In genomic region chr6:107845777-107846176, GRCh38 we compare ENCODE assay signal across 26 cellular contexts. TPM values are rescaled to one million over a fixed set of nuclear protein-coding genes. Genes with fewer than 3 reads are reported as not detected.
DNase-seq lines count a peak whose midpoint lies in the region; TF ChIP-seq lines count a peak whose summit lies in the region.
"Had no signal": no experiment of that assay in that cellular context is flagged by ENCODE, and none has a peak within 500 bp of the region (broad histone marks: within the 10 kb centered on the region; RNA-seq: fewer than 3 reads in every experiment).

No MANE protein-coding gene starts in this region.

- no peak overlapping the region for H3K9ac ChIP-seq in endodermal cell (ENCODE audit: extremely low read depth, low read length, poor library complexity, severe bottlenecking)
- H3K9ac ChIP-seq: BLaER1 treated with 17β-estradiol and CSF1 and Interleukin-3, amounts not matched to agents 10 nM and 100 nM had no signal

- no peak overlapping the region for H3K27ac ChIP-seq in endodermal cell (ENCODE audit: low read depth, low read length)
- H3K27ac ChIP-seq: 22Rv1; A549; BLaER1 treated with 17β-estradiol and CSF1 and Interleukin-3, amounts not matched to agents 10 nM and 100 nM; C4-2B had no signal

- H3K9me3 Mint-ChIP-seq in activated CD4-positive, alpha-beta T cell treated with anti-CD3 and anti-CD28 coated beads, Interleukin-2, amount 10 ng/mL, durations not matched to agents 24 days and 14 days, result no peaks in the 10 kb centered on the region
- H3K9me3 Mint-ChIP-seq in endodermal cell (no peaks in the 10 kb centered on the region), osteocyte (ENCODE audit: unreplicated experiment) (no peaks in the 10 kb centered on the region)
- H3K9me3 Mint-ChIP-seq: CD4-positive, alpha-beta T cell; CD8-positive, alpha-beta T cell had no signal

- intact Hi-C loops in activated CD4-positive, alpha-beta T cell treated with anti-CD3 and anti-CD28 coated beads, Interleukin-2, amount 10 ng/mL, durations not matched to agents 24 days and 14 days (cut with micrococcal nuclease), result no loop called here

- H3K4me1 Mint-ChIP-seq in activated CD4-positive, alpha-beta T cell treated with anti-CD3 and anti-CD28 coated beads, Interleukin-2, amount 10 ng/mL, durations not matched to agents 24 days and 14 days, result peaks cover 23% of the 10 kb centered on the region
- H3K4me1 Mint-ChIP-seq in endodermal cell (peaks cover 3% of the 10 kb centered on the region), osteocyte (ENCODE audit: unreplicated experiment) (peaks cover 9% of the 10 kb centered on the region)

- no peaks in the 10 kb centered on the region for H3K4me1 ChIP-seq in endodermal cell (ENCODE audit: control insufficient read depth, insufficient read depth, low read length)
- H3K4me1 ChIP-seq: A549 had no signal

- H3K27me3 Mint-ChIP-seq in activated CD4-positive, alpha-beta T cell treated with anti-CD3 and anti-CD28 coated beads, Interleukin-2, amount 10 ng/mL, durations not matched to agents 24 days and 14 days, result peaks cover 6% of the 10 kb centered on the region
- peaks cover 36% of the 10 kb centered on the region for H3K27me3 Mint-ChIP-seq in endodermal cell (ENCODE audit: insufficient read depth)
- no peaks in the 10 kb centered on the region for H3K27me3 Mint-ChIP-seq in osteocyte (ENCODE audit: unreplicated experiment)
- H3K27me3 Mint-ChIP-seq: CD4-positive, alpha-beta T cell had no signal

- DNase-seq in activated CD4-positive, alpha-beta T cell treated with anti-CD3 and anti-CD28 coated beads, Interleukin-2, amount 10 ng/mL, durations not matched to agents 24 days and 14 days, result peak; percentile 51
- DNase-seq in activated CD4-positive, alpha-beta T cell treated with anti-CD3 and anti-CD28 coated beads, Interleukin-2, amount 50 U/mL, for 4 hours, result no peak
- DNase-seq in endodermal cell (peak; percentile 33), osteocyte (ENCODE audit: extremely low spot score, unreplicated experiment) (peak; percentile 42), HPDE6-E6E7 (ENCODE audit: extremely low spot score) (no peak)
- DNase-seq: AML-193; Caco-2; Calu3; CD4-positive, alpha-beta T cell; CD8-positive, alpha-beta T cell; DMS 273 treated with DMSO at 0.1 percent for 48 hours; DMS153; DMS53; DMS79; DND-41; EL; GDM1 had no signal

- TF ChIP-seq CTCF in endodermal cell (conservative IDR thresholded peaks at IDR 0.05), result no peak
- TF ChIP-seq CTCF in osteocyte (IDR thresholded peaks at IDR 0.05), result no peak

- WGBS in endodermal cell (ENCODE audit: insufficient coverage in 1 of 2, insufficient read length in 1 of 2), 2 experiments, result 92 to 93% methylated on average over 6 to 7 of the region's 7 CpGs

- peaks cover 39% of the 10 kb centered on the region for H3K27me3 ChIP-seq in endodermal cell (ENCODE audit: control insufficient read depth, insufficient read depth, low read length, poor library complexity, severe bottlenecking)

- no peak overlapping the region for H3K27ac Mint-ChIP-seq in activated CD4-positive, alpha-beta T cell treated with anti-CD3 and anti-CD28 coated beads, Interleukin-2, amount 10 ng/mL, durations not matched to agents 24 days and 14 days
- H3K27ac Mint-ChIP-seq in endodermal cell (no peak overlapping the region), osteocyte (ENCODE audit: unreplicated experiment) (no peak overlapping the region)
- H3K27ac Mint-ChIP-seq: B cell; CD4-positive, alpha-beta T cell; CD8-positive, alpha-beta T cell had no signal

- no peaks in the 10 kb centered on the region for H3K9me3 ChIP-seq in endodermal cell (ENCODE audit: control insufficient read depth, low read length)
- H3K9me3 ChIP-seq: A549; BLaER1 treated with 17β-estradiol and CSF1 and Interleukin-3, amounts not matched to agents 10 nM and 100 nM; Caco-2 had no signal

- H3K4me3 ChIP-seq in endodermal cell (ENCODE audit: low read length), result no peak overlapping the region
- H3K4me3 ChIP-seq: A549; BLaER1 treated with 17β-estradiol and CSF1 and Interleukin-3, amounts not matched to agents 10 nM and 100 nM; GM12878 had no signal

- no peak overlapping the region for H3K4me3 Mint-ChIP-seq in activated CD4-positive, alpha-beta T cell treated with anti-CD3 and anti-CD28 coated beads, Interleukin-2, amount 10 ng/mL, durations not matched to agents 24 days and 14 days
- H3K4me3 Mint-ChIP-seq in endodermal cell, result no peak overlapping the region
- no peak overlapping the region for H3K4me3 Mint-ChIP-seq in osteocyte (ENCODE audit: unreplicated experiment)
- H3K4me3 Mint-ChIP-seq: B cell; CD4-positive, alpha-beta T cell; CD8-positive, alpha-beta T cell had no signal

- no peaks in the 10 kb centered on the region for H3K36me3 Mint-ChIP-seq in activated CD4-positive, alpha-beta T cell treated with anti-CD3 and anti-CD28 coated beads, Interleukin-2, amount 10 ng/mL, durations not matched to agents 24 days and 14 days (ENCODE audit: low read depth)
- no peaks in the 10 kb centered on the region for H3K36me3 Mint-ChIP-seq in endodermal cell (ENCODE audit: low read depth)
- H3K36me3 Mint-ChIP-seq in osteocyte (ENCODE audit: unreplicated experiment), result no peaks in the 10 kb centered on the region
- H3K36me3 Mint-ChIP-seq: CD8-positive, alpha-beta T cell had no signal

- no peaks in the 10 kb centered on the region for H3K36me3 ChIP-seq in endodermal cell (ENCODE audit: control insufficient read depth, insufficient read depth, low read length)
- H3K36me3 ChIP-seq: BLaER1 treated with 17β-estradiol and CSF1 and Interleukin-3, amounts not matched to agents 10 nM and 100 nM had no signal

RNA-seq across cellular contexts. Expression of gene SCML4, which starts 21.7 kb away (rescaled TPM):
- total RNA-seq in activated CD4-positive, alpha-beta T cell treated with anti-CD3 and anti-CD28 coated beads, Interleukin-2, amount 10 ng/mL, durations not matched to agents 24 days and 14 days, result 2.0 and 2.7 TPM in 2 replicates
- not detected for total RNA-seq in endodermal cell
- polyA plus RNA-seq in endodermal cell (2013, experiment 1 of 2), result 0.50 TPM
- 0.58 TPM for polyA plus RNA-seq in endodermal cell (2013, experiment 2 of 2)
- not detected in 2 replicates for total RNA-seq in osteocyte
- total RNA-seq: A172, Calu3, Daoy had no signal
- polyA plus RNA-seq: A549, BJ had no signal

Comparison
In these comparisons a context has a peak if more than half of its experiments do, and no peak if none do; other contexts are left out.
1. DNase-seq: peak in activated CD4-positive, alpha-beta T cell treated with anti-CD3 and anti-CD28 coated beads, Interleukin-2, amount 10 ng/mL, durations not matched to agents 24 days and 14 days (single experiment), endodermal cell (single experiment) and osteocyte (single experiment); none in activated CD4-positive, alpha-beta T cell treated with anti-CD3 and anti-CD28 coated beads, Interleukin-2, amount 50 U/mL, for 4 hours (0 of 2) and HPDE6-E6E7 (single experiment).